12 cellular contexts compared by ENCODE assay signal in genomic region chr17:82246040-82246364, GRCh38. TPM values are rescaled to one million over a fixed set of nuclear protein-coding genes. Genes with fewer than 3 reads are reported as not detected.
DNase-seq lines count a peak whose midpoint lies in the region; FAIRE-seq and TF ChIP-seq lines count a peak whose summit lies in the region.
"Had no signal": no experiment of that assay in that cellular context is flagged by ENCODE, and none has a peak within 500 bp of the region (broad histone marks: within the 10 kb centered on the region; RNA-seq: fewer than 3 reads in every experiment).

No MANE protein-coding gene starts in this region.

- DNase-seq in PC-9 (no peak), endothelial cell of umbilical vein (ENCODE audit: low read depth, low spot score) (no peak), sigmoid colon (peak; percentile 59), NCI-H2107 treated with DMSO at 0.1 percent for 48 hours (lab: John Stamatoyannopoulos, UW; ENCODE audit: unreplicated experiment) (no peak), SW 1271 (lab: John Stamatoyannopoulos, UW) (no peak), DMS153 treated with DMSO at 0.1 percent for 48 hours (lab: John Stamatoyannopoulos, UW; ENCODE audit: unreplicated experiment) (no peak), DMS79 (lab: John Stamatoyannopoulos, UW) (no peak)
- DNase-seq: glutamatergic neuron had no signal

- peaks cover 99 to 100% (median 100%) of the 10 kb centered on the region in 11 experiments for H4K20me1 ChIP-seq in BLaER1 treated with 17β-estradiol and CSF1 and Interleukin-3, amounts not matched to agents 10 nM and 100 nM
- peaks cover 90% of the 10 kb centered on the region for H4K20me1 ChIP-seq in PC-9 (ENCODE audit: insufficient read depth)
- H4K20me1 ChIP-seq in endothelial cell of umbilical vein (replicated peaks; ENCODE audit: control insufficient read depth, extremely low read depth, insufficient read depth, low read length), result peaks cover 2% of the 10 kb centered on the region

- BruUV-seq in PC-9 (replicated peaks; lab: Mats Ljungman, UMichigan) (no TSS peak), endothelial cell of umbilical vein (replicated peaks; lab: Mats Ljungman, UMichigan) (no TSS peak)

- TF ChIP-seq POLR2A in endothelial cell of umbilical vein (IDR thresholded peaks at IDR 0.05; ENCODE audit: low read depth, low read length) (no peak), sigmoid colon (IDR thresholded peaks at IDR 0.05) (no peak)

- no peaks in the 10 kb centered on the region for H3K27me3 ChIP-seq in BLaER1 treated with 17β-estradiol and CSF1 and Interleukin-3, amounts not matched to agents 10 nM and 100 nM
- no peaks in the 10 kb centered on the region for H3K27me3 ChIP-seq in PC-9 (ENCODE audit: insufficient read depth, low read depth)
- H3K27me3 ChIP-seq in endothelial cell of umbilical vein (ENCODE audit: control insufficient read depth in 2 of 2, insufficient read depth in 2 of 2, low read length in 2 of 2), result no peaks in the 10 kb centered on the region
- H3K27me3 ChIP-seq in sigmoid colon, result no peaks in the 10 kb centered on the region

- FAIRE-seq in endothelial cell of umbilical vein (lab: Jason Lieb, UNC), result no peak
- FAIRE-seq: GM19239, K562 had no signal

- peak overlapping the region in 3 of 11 experiments; percentile 71 to 91 (median 87); a peak in 4 of 22 replicates for H3K4me2 ChIP-seq in BLaER1 treated with 17β-estradiol and CSF1 and Interleukin-3, amounts not matched to agents 10 nM and 100 nM
- no peak overlapping the region for H3K4me2 ChIP-seq in PC-9
- no peak overlapping the region for H3K4me2 ChIP-seq in endothelial cell of umbilical vein (ENCODE audit: insufficient read depth, low read length)
- H3K4me2 ChIP-seq: GM23338 had no signal

- H3K4me1 ChIP-seq in BLaER1 treated with 17β-estradiol and CSF1 and Interleukin-3, amounts not matched to agents 10 nM and 100 nM, result peaks cover 63 to 85% (median 73%) of the 10 kb centered on the region in 10 experiments
- H3K4me1 ChIP-seq in PC-9 (replicated peaks; ENCODE audit: insufficient read depth), result peaks cover 30% of the 10 kb centered on the region
- peaks cover 29% of the 10 kb centered on the region for H3K4me1 ChIP-seq in endothelial cell of umbilical vein (ENCODE audit: control insufficient read depth, extremely low read depth, insufficient read depth, low read length)
- peaks cover 0 to 86% (median 78%) of the 10 kb centered on the region in 4 donors for H3K4me1 ChIP-seq in sigmoid colon

- POLR2A ChIA-PET in PC-9 (lab: Charles Lee; ENCODE audit: unreplicated experiment), result no interaction called here
- POLR2A ChIA-PET in endothelial cell of umbilical vein (lab: Charles Lee), result no interaction called here

- no peaks in the 10 kb centered on the region for H3K9me1 ChIP-seq in endothelial cell of umbilical vein (replicated peaks; ENCODE audit: control insufficient read depth, extremely low read depth, insufficient read depth, low read length)

- H3K79me2 ChIP-seq in PC-9 (ENCODE audit: low read depth) (peaks cover 9% of the 10 kb centered on the region), endothelial cell of umbilical vein (ENCODE audit: control insufficient read depth, insufficient read depth, low read length) (peaks cover 37% of the 10 kb centered on the region)

- H3K9ac ChIP-seq in BLaER1 treated with 17β-estradiol and CSF1 and Interleukin-3, amounts not matched to agents 10 nM and 100 nM, result peak overlapping the region in 6 of 11 experiments; percentile 37 to 67 (median 58); a peak in 7 of 22 replicates
- H3K9ac ChIP-seq in endothelial cell of umbilical vein (replicated peaks; ENCODE audit: extremely low read depth, insufficient read depth, low read length), result no peak overlapping the region

- TF ChIP-seq EP300 in sigmoid colon (IDR thresholded peaks at IDR 0.05), result no peak

- no peak overlapping the region for H3K4me3 ChIP-seq in BLaER1 treated with 17β-estradiol and CSF1 and Interleukin-3, amounts not matched to agents 10 nM and 100 nM
- H3K4me3 ChIP-seq in PC-9 (no peak overlapping the region), endothelial cell of umbilical vein (replicated peaks in 1 of 3; ENCODE audit: insufficient read depth in 1 of 3, low read depth in 1 of 3, low read length in 3 of 3) (no peak overlapping the region), sigmoid colon (no peak overlapping the region)
- H3K4me3 ChIP-seq: GM23338, K562 had no signal

- no peaks in the 10 kb centered on the region for H3K9me3 ChIP-seq in BLaER1 treated with 17β-estradiol and CSF1 and Interleukin-3, amounts not matched to agents 10 nM and 100 nM (replicated peaks in 1 of 11)
- no peaks in the 10 kb centered on the region for H3K9me3 ChIP-seq in PC-9 (ENCODE audit: insufficient read depth, low read depth)
- H3K9me3 ChIP-seq in endothelial cell of umbilical vein (replicated peaks; ENCODE audit: control insufficient read depth, insufficient read depth, low read length), result no peaks in the 10 kb centered on the region
- no peaks in the 10 kb centered on the region for H3K9me3 ChIP-seq in sigmoid colon

- peak overlapping the region in 5 of 11 experiments; percentile 46 to 67 (median 47); a peak in 3 of 22 replicates for H3K27ac ChIP-seq in BLaER1 treated with 17β-estradiol and CSF1 and Interleukin-3, amounts not matched to agents 10 nM and 100 nM
- H3K27ac ChIP-seq in PC-9 (peak overlapping the region; percentile 75), endothelial cell of umbilical vein (ENCODE audit: insufficient read depth, low read depth, low read length) (peak overlapping the region; percentile 67), sigmoid colon (peak overlapping the region; percentile 79 to 90 (median 86))

- peaks cover 88% of the 10 kb centered on the region for H3F3A ChIP-seq in PC-9 (ENCODE audit: insufficient read depth, low read depth)

- TF ChIP-seq CTCF in PC-9 (conservative IDR thresholded peaks at IDR 0.05), result no peak
- no peak for TF ChIP-seq CTCF in endothelial cell of umbilical vein (IDR thresholded peaks at IDR 0.05; ENCODE audit: extremely low read depth in 1 of 2, insufficient read depth in 1 of 2, low read depth in 1 of 2, low read length in 2 of 2)
- TF ChIP-seq CTCF in sigmoid colon (IDR thresholded peaks at IDR 0.05), result no peak

- no peaks in the 10 kb centered on the region for H3K9me2 ChIP-seq in PC-9 (ENCODE audit: insufficient read depth)

- peaks cover 85 to 97% (median 92%) of the 10 kb centered on the region in 11 experiments for H3K36me3 ChIP-seq in BLaER1 treated with 17β-estradiol and CSF1 and Interleukin-3, amounts not matched to agents 10 nM and 100 nM
- H3K36me3 ChIP-seq in PC-9 (ENCODE audit: low read depth) (0 out of 2 replicates have a peak, but pooled peaks cover 6% of the 10 kb centered on the region), endothelial cell of umbilical vein (ENCODE audit: control insufficient read depth in 2 of 2, extremely low read depth in 1 of 2, insufficient read depth in 2 of 2, low read length in 2 of 2) (peaks cover 23 to 65% of the 10 kb centered on the region in 2 experiments), sigmoid colon (peaks cover 45 to 77% (median 53%) of the 10 kb centered on the region in 4 donors)

- dilution Hi-C loops in endothelial cell of umbilical vein (cut with MboI; ENCODE audit: extremely low pct_ligation_motif_present, low sequenced_read_pairs), result no loop called here

- CTCF ChIA-PET in PC-9 (lab: Charles Lee), result no interaction called here
- CTCF ChIA-PET in endothelial cell of umbilical vein (lab: Charles Lee), result interaction anchor here (1.1 to 6.7 kb wide), 2 partner anchors 10 to 40 kb away, joined by 3 to 52 read pairs; no protein-coding TSS in a partner anchor

- 94% methylated on average over 5 of the region's 5 CpGs for WGBS in sigmoid colon, 2 donors

- intact Hi-C loops in PC-9 (cut with micrococcal nuclease; ENCODE audit: unreplicated experiment) (loop anchor here (2.0 to 10.0 kb wide), 3 partner anchors 47 to 211 kb away; partner anchors contain the start of genes DCXR, RAC3 and SECTM1), endothelial cell of umbilical vein (cut with micrococcal nuclease) (loop anchor here (10.0 kb wide), 1 partner anchor 169 kb away; the partner anchor contains the start of genes HEXD and OGFOD3), sigmoid colon (cut with DNase I) (loop anchor here (2.0 kb wide), 1 partner anchor 21 kb away; no protein-coding TSS in a partner anchor)

- H2AFZ ChIP-seq in PC-9 (no peak overlapping the region), endothelial cell of umbilical vein (ENCODE audit: low read depth, low read length) (no peak overlapping the region)
- H2AFZ ChIP-seq: GM23338 had no signal

RNA-seq across cellular contexts. Expression of gene SLC16A3, which starts 17.2 kb away (rescaled TPM):
- total RNA-seq in PC-9 (2021), result 157 and 198 TPM in 2 replicates
- 171 and 229 TPM in 2 replicates for total RNA-seq in endothelial cell of umbilical vein
- polyA plus RNA-seq in endothelial cell of umbilical vein, result 95.9 and 140 TPM in 2 replicates
- polyA plus RNA-seq in endothelial cell of umbilical vein (2011; cell fraction: cytosol; rRNA removed), result 52.1 and 69.8 TPM in 2 replicates
- polyA plus RNA-seq in endothelial cell of umbilical vein (2011; cell fraction: nucleus; rRNA removed), result 40.9 and 41.0 TPM in 2 replicates
- 119 and 153 TPM in 2 replicates for polyA plus RNA-seq in endothelial cell of umbilical vein (2012)
- 98.9 and 118 TPM in 2 replicates for polyA minus RNA-seq in endothelial cell of umbilical vein
- 158 TPM for polyA minus RNA-seq in endothelial cell of umbilical vein (2011; cell fraction: cytosol; rRNA and poly(A)+ RNA removed)
- 31.0 and 31.5 TPM in 2 replicates for polyA minus RNA-seq in endothelial cell of umbilical vein (2011; cell fraction: nucleus; rRNA and poly(A)+ RNA removed)
- total RNA-seq in sigmoid colon, result 10 to 100 TPM in 3 of 4 donors, 1 to 10 TPM in 1; 9.6 to 19.7 (median 11.6) TPM
- 100 to 1,000 TPM in 1 of 3 donors, 10 to 100 TPM in 2; 10.8 to 140 (median 37.9) TPM for polyA plus RNA-seq in sigmoid colon

RNA-seq across cellular contexts. Expression of gene CSNK1D, which starts 27.5 kb away (rescaled TPM):
- total RNA-seq in PC-9 (2021) (151 and 181 TPM in 2 replicates), endothelial cell of umbilical vein (143 and 155 TPM in 2 replicates), sigmoid colon (10 to 100 TPM; 45.1 to 61.2 (median 48.9) TPM)
- polyA plus RNA-seq in endothelial cell of umbilical vein (123 and 127 TPM in 2 replicates), sigmoid colon (100 to 1,000 TPM in 1 of 3 donors, 10 to 100 TPM in 2; 55.9 to 142 (median 86.2) TPM)
- 137 and 147 TPM in 2 replicates for polyA plus RNA-seq in endothelial cell of umbilical vein (2011; cell fraction: cytosol; rRNA removed)
- polyA plus RNA-seq in endothelial cell of umbilical vein (2011; cell fraction: nucleus; rRNA removed), result 510 and 541 TPM in 2 replicates
- 147 and 161 TPM in 2 replicates for polyA plus RNA-seq in endothelial cell of umbilical vein (2012)
- polyA minus RNA-seq in endothelial cell of umbilical vein, result 108 and 121 TPM in 2 replicates
- polyA minus RNA-seq in endothelial cell of umbilical vein (2011; cell fraction: cytosol; rRNA and poly(A)+ RNA removed), result 34.4 TPM
- 96.1 and 97.5 TPM in 2 replicates for polyA minus RNA-seq in endothelial cell of umbilical vein (2011; cell fraction: nucleus; rRNA and poly(A)+ RNA removed)

RNA-seq across cellular contexts. Expression of gene CCDC57, which starts 33.4 kb away (rescaled TPM):
- total RNA-seq in PC-9 (2021) (138 and 140 TPM in 2 replicates), endothelial cell of umbilical vein (31.6 and 40.9 TPM in 2 replicates), sigmoid colon (10 to 100 TPM; 13.3 to 34.1 (median 20.8) TPM)
- polyA plus RNA-seq in endothelial cell of umbilical vein (18.6 and 19.7 TPM in 2 replicates), sigmoid colon (10 to 100 TPM; 17.4 to 47.8 (median 25.4) TPM)
- 3.9 and 6.4 TPM in 2 replicates for polyA plus RNA-seq in endothelial cell of umbilical vein (2011; cell fraction: cytosol; rRNA removed)
- 167 and 183 TPM in 2 replicates for polyA plus RNA-seq in endothelial cell of umbilical vein (2011; cell fraction: nucleus; rRNA removed)
- 9.3 and 11.4 TPM in 2 replicates for polyA plus RNA-seq in endothelial cell of umbilical vein (2012)
- 15.8 and 16.5 TPM in 2 replicates for polyA minus RNA-seq in endothelial cell of umbilical vein
- 16.3 TPM for polyA minus RNA-seq in endothelial cell of umbilical vein (2011; cell fraction: cytosol; rRNA and poly(A)+ RNA removed)
- 31.4 and 37.9 TPM in 2 replicates for polyA minus RNA-seq in endothelial cell of umbilical vein (2011; cell fraction: nucleus; rRNA and poly(A)+ RNA removed)
